ENCODE assay signal across 23 cellular contexts in the genomic region with DNA sequence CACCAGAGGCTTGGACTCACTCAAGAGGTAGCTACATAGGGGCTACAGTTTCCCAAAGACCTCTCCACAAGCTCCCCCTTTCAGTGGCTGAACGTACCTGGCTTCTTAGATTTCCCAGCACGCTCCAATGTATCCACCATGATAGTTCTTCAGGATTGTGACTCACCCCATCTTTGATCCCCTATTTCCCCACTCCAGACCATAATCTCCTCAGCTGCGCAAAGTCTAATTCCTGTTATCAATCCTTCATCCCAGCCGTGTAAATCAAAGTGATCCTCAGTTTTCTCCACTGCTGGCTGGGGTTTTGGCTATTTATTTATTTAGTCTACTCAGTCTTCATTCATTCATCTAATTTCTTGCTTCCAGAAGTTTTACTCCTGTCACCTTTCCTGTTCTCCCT. TPM values are rescaled to one million over a fixed set of nuclear protein-coding genes. Genes with fewer than 3 reads are reported as not detected.
DNase-seq lines count a peak whose midpoint lies in the region; TF ChIP-seq lines count a peak whose summit lies in the region.
"Had no signal": no experiment of that assay in that cellular context is flagged by ENCODE, and none has a peak within 500 bp of the region (broad histone marks: within the 10 kb centered on the region; RNA-seq: fewer than 3 reads in every experiment).

No MANE protein-coding gene starts in this region.

- H3F3A ChIP-seq in smooth muscle cell (ENCODE audit: low read depth) (peaks cover 11% of the 10 kb centered on the region), MM.1S (ENCODE audit: insufficient read depth, low read length) (no peaks in the 10 kb centered on the region)

- no peaks in the 10 kb centered on the region for H3K36me3 ChIP-seq in WERI-Rb-1
- H3K36me3 ChIP-seq in smooth muscle cell (ENCODE audit: low read depth): no peaks in the 10 kb centered on the region
- no peaks in the 10 kb centered on the region for H3K36me3 ChIP-seq in MM.1S (replicated peaks; ENCODE audit: insufficient read depth, low read length)
- H3K36me3 ChIP-seq: BLaER1 had no signal

- no peaks in the 10 kb centered on the region for H3K36me3 Mint-ChIP-seq in HFFc6 (ENCODE audit: low read depth)
- no peaks in the 10 kb centered on the region for H3K36me3 Mint-ChIP-seq in type B pancreatic cell
- H3K36me3 Mint-ChIP-seq: IgD-negative memory B cell had no signal

- no peaks in the 10 kb centered on the region for H4K20me1 ChIP-seq in smooth muscle cell (ENCODE audit: low read depth)
- no peaks in the 10 kb centered on the region for H4K20me1 ChIP-seq in MM.1S (ENCODE audit: insufficient read depth, low read length)
- H4K20me1 ChIP-seq: BLaER1 had no signal

- no peak overlapping the region for H3K4me3 Mint-ChIP-seq in HFFc6
- H3K4me3 Mint-ChIP-seq in type B pancreatic cell: no peak overlapping the region
- H3K4me3 Mint-ChIP-seq: CD4-positive, alpha-beta T cell; IgD-negative memory B cell had no signal

- H3K4me1 Mint-ChIP-seq in HFFc6 (ENCODE audit: low read depth): peaks cover 53% of the 10 kb centered on the region
- H3K4me1 Mint-ChIP-seq in type B pancreatic cell (ENCODE audit: unreplicated experiment): peaks cover 9% of the 10 kb centered on the region

- H3K4me1 ChIP-seq in smooth muscle cell (ENCODE audit: low read depth) (no peaks in the 10 kb centered on the region), MM.1S (ENCODE audit: low read length) (no peaks in the 10 kb centered on the region)

- H2AFZ ChIP-seq in smooth muscle cell (ENCODE audit: low read depth): no peak overlapping the region
- no peak overlapping the region for H2AFZ ChIP-seq in MM.1S (ENCODE audit: low read length)

- H3K9me3 Mint-ChIP-seq in HFFc6: no peaks in the 10 kb centered on the region
- H3K9me3 Mint-ChIP-seq in type B pancreatic cell: no peaks in the 10 kb centered on the region
- H3K9me3 Mint-ChIP-seq: CD4-positive, alpha-beta T cell; IgD-negative memory B cell had no signal

- no peak for TF ChIP-seq CTCF in HFFc6 (IDR thresholded peaks at IDR 0.05)
- no peak for TF ChIP-seq CTCF in WERI-Rb-1 (IDR thresholded peaks at IDR 0.05; ENCODE audit: low read depth, low read length)
- no peak for TF ChIP-seq CTCF in smooth muscle cell (IDR thresholded peaks at IDR 0.05; ENCODE audit: borderline replicate concordance, insufficient read depth, poor library complexity, severe bottlenecking)
- TF ChIP-seq CTCF in MM.1S (IDR thresholded peaks at IDR 0.05; ENCODE audit: low read length): no peak
- no peak for TF ChIP-seq CTCF in type B pancreatic cell (conservative IDR thresholded peaks at IDR 0.05)
- TF ChIP-seq CTCF in GM13976 (IDR thresholded peaks at IDR 0.05; ENCODE audit: borderline replicate concordance, control extremely low read depth, extremely low read depth, insufficient read depth, missing control alignments): no peak

- H3K9me2 ChIP-seq in MM.1S (replicated peaks; ENCODE audit: insufficient read depth, low read length): no peaks in the 10 kb centered on the region
- H3K9me2 ChIP-seq: SK-N-SH had no signal

- no peaks in the 10 kb centered on the region for H3K27me3 ChIP-seq in WERI-Rb-1 (ENCODE audit: insufficient read depth, low read depth, severe bottlenecking)
- H3K27me3 ChIP-seq in smooth muscle cell (ENCODE audit: low read depth): no peaks in the 10 kb centered on the region
- H3K27me3 ChIP-seq in MM.1S (replicated peaks; ENCODE audit: insufficient read depth, low read length): no peaks in the 10 kb centered on the region
- H3K27me3 ChIP-seq: BLaER1 had no signal

- DNase-seq in HFFc6: no peak
- peak; percentile 22 for DNase-seq in WERI-Rb-1
- no peak for DNase-seq in epithelial cell of prostate (ENCODE audit: low read depth, low spot score)
- DNase-seq in smooth muscle cell (lab: John Stamatoyannopoulos, UW; ENCODE audit: unreplicated experiment): no peak
- DNase-seq in MM.1S: no peak
- no peak for DNase-seq in type B pancreatic cell (ENCODE audit: extremely low spot score, unreplicated experiment)
- DNase-seq in iPS-NIHi7 (ENCODE audit: extremely low spot score): no peak
- DNase-seq in GM13976 (ENCODE audit: low spot score): no peak
- DNase-seq: CD4-positive, alpha-beta T cell; COR-L47; DMS79; GOT3; HCEC 1CT; Karpas-422; NCI-H1694; NCI-H2081; NCI-H2171 treated with DMSO at 0.1 percent for 48 hours; NCI-H524 treated with DMSO at 0.1 percent for 48 hours; NCI-H82; SHP77; SK-N-SH had no signal

- WGBS in smooth muscle cell (ENCODE audit: low lambda C conversion rate): 25% methylated on average over 4 of the region's 4 CpGs

- H3K27ac Mint-ChIP-seq in HFFc6: peak overlapping the region; percentile 62
- H3K27ac Mint-ChIP-seq in type B pancreatic cell: no peak overlapping the region
- H3K27ac Mint-ChIP-seq: CD4-positive, alpha-beta T cell had no signal

- in situ Hi-C loops in GM13976 (cut with MboI; ENCODE audit: low sequenced_read_pairs, unreplicated experiment): no loop called here

- H3K27ac ChIP-seq in WERI-Rb-1 (no peak overlapping the region), epithelial cell of prostate (peak overlapping the region; percentile 93), smooth muscle cell (ENCODE audit: low read depth) (peak overlapping the region; percentile 94), MM.1S (ENCODE audit: low read length) (no peak overlapping the region)
- H3K27ac ChIP-seq: BLaER1 had no signal

- H3K4me3 ChIP-seq in WERI-Rb-1 (ENCODE audit: low read depth, low read length) (no peak overlapping the region), smooth muscle cell (no peak overlapping the region), MM.1S (ENCODE audit: low read length) (no peak overlapping the region)
- H3K4me3 ChIP-seq: BLaER1 had no signal

- H3K27me3 Mint-ChIP-seq in HFFc6 (ENCODE audit: insufficient read depth): peaks cover 1% of the 10 kb centered on the region; the same call in 1 of the 2 replicates
- H3K27me3 Mint-ChIP-seq in type B pancreatic cell: no peaks in the 10 kb centered on the region
- H3K27me3 Mint-ChIP-seq: CD4-positive, alpha-beta T cell; IgD-negative memory B cell had no signal

- H3K79me2 ChIP-seq in smooth muscle cell (ENCODE audit: low read depth) (no peaks in the 10 kb centered on the region), MM.1S (ENCODE audit: low read length) (no peaks in the 10 kb centered on the region)

- H3K9ac ChIP-seq in smooth muscle cell (ENCODE audit: low read depth): no peak overlapping the region
- no peak overlapping the region for H3K9ac ChIP-seq in MM.1S (ENCODE audit: low read length)
- H3K9ac ChIP-seq: BLaER1 had no signal

- H3K4me2 ChIP-seq in smooth muscle cell: peak overlapping the region; percentile 1
- H3K4me2 ChIP-seq in MM.1S (ENCODE audit: low read depth, low read length): no peak overlapping the region
- H3K4me2 ChIP-seq: BLaER1, SK-N-SH had no signal

- no peaks in the 10 kb centered on the region for H3K9me3 ChIP-seq in WERI-Rb-1 (ENCODE audit: severe bottlenecking)
- no peaks in the 10 kb centered on the region for H3K9me3 ChIP-seq in smooth muscle cell (replicated peaks; ENCODE audit: low read depth)
- H3K9me3 ChIP-seq in MM.1S (replicated peaks; ENCODE audit: insufficient read depth, low read length): no peaks in the 10 kb centered on the region
- H3K9me3 ChIP-seq: BLaER1, SK-N-SH had no signal

RNA-seq across cellular contexts. Expression of gene CTPS1, which starts 13.1 kb away (rescaled TPM):
- total RNA-seq in HFFc6 (2021; fragmentation: NEBNext Ultra II Directional; extraction: Animal tissue kit (Norgen Biotek cat#: 25700)): 100 to 1,000 TPM in 1 of 6 experiments, 10 to 100 TPM in 5; 89.3 to 125 (median 91.6) TPM
- total RNA-seq in smooth muscle cell: 20.9 and 35.9 TPM in 2 replicates
- polyA plus RNA-seq in smooth muscle cell: 24.4 and 35.5 TPM in 2 replicates
- 34.3 and 60.5 TPM in 2 replicates for total RNA-seq in type B pancreatic cell (ENCODE audit: low replicate concordance)

RNA-seq across cellular contexts. Expression of gene SLFNL1, which starts 55.1 kb away (rescaled TPM):
- under 1 TPM in 4 of 6 experiments, not detected in 2; 0.07 to 0.17 (median 0.11) TPM for total RNA-seq in HFFc6 (2021; fragmentation: NEBNext Ultra II Directional; extraction: Animal tissue kit (Norgen Biotek cat#: 25700))
- total RNA-seq in smooth muscle cell (0.22 and 0.58 TPM in 2 replicates), type B pancreatic cell (ENCODE audit: low replicate concordance) (0.14 and 0.60 TPM in 2 replicates)
- 0.58 and 1.4 TPM in 2 replicates for polyA plus RNA-seq in smooth muscle cell

Comparison
In these comparisons a context has a peak if more than half of its experiments do, and no peak if none do; other contexts are left out.
1. H3K27ac ChIP-seq: peak in epithelial cell of prostate (single experiment) and smooth muscle cell (single experiment); none in WERI-Rb-1 (single experiment) and MM.1S (single experiment).